In genomic region chr6:53887318-53887717, GRCh38 we compare ENCODE assay signal across 2 cellular contexts.
TF ChIP-seq lines count a peak whose summit lies in the region.

No MANE protein-coding gene starts in this region.

TF ChIP-seq in GM23338, 12 proteins besides CTCF, POLR2A, EP300 and RAD21:
- no peak for TF ChIP-seq STAT1 (IDR thresholded peaks at IDR 0.05; ENCODE audit: unreplicated experiment)
- TF ChIP-seq ZNF114 (CRISPR knock-in tag; IDR thresholded peaks at IDR 0.05) = no peak
- TF ChIP-seq NANOG (IDR thresholded peaks at IDR 0.05; ENCODE audit: borderline replicate concordance) = no peak
- TF ChIP-seq ZNF331 (CRISPR knock-in tag; IDR thresholded peaks at IDR 0.05; ENCODE audit: low read depth) = no peak
- TF ChIP-seq CREB1 (CRISPR knock-in tag; IDR thresholded peaks at IDR 0.05; ENCODE audit: low read depth) = no peak
- no peak for TF ChIP-seq EZH2 (IDR thresholded peaks at IDR 0.05; ENCODE audit: low read depth, unreplicated experiment)
- no peak for TF ChIP-seq ZNF462 (CRISPR knock-in tag; IDR thresholded peaks at IDR 0.05)
- no peak for TF ChIP-seq EZH2phosphoT487 (IDR thresholded peaks at IDR 0.05; ENCODE audit: unreplicated experiment)
- no peak for TF ChIP-seq POLR2AphosphoS5 (IDR thresholded peaks at IDR 0.05; ENCODE audit: low read depth)
- TF ChIP-seq JUNB (IDR thresholded peaks at IDR 0.05; ENCODE audit: unreplicated experiment) = no peak
- no peak for TF ChIP-seq REST (IDR thresholded peaks at IDR 0.05; ENCODE audit: unreplicated experiment)

TF ChIP-seq in H1, 55 proteins besides CTCF, POLR2A, EP300 and RAD21:
- no peak for TF ChIP-seq SIX5 (IDR thresholded peaks at IDR 0.05; ENCODE audit: low read depth, low read length)
- TF ChIP-seq JUND (IDR thresholded peaks at IDR 0.05; ENCODE audit: low read length) = no peak
- TF ChIP-seq KDM5A (IDR thresholded peaks at IDR 0.05; ENCODE audit: low read length) = no peak
- TF ChIP-seq CHD7 (IDR thresholded peaks at IDR 0.05; ENCODE audit: insufficient replicate concordance, low read length) = no peak
- TF ChIP-seq SP2 (IDR thresholded peaks at IDR 0.05; ENCODE audit: low read length) = no peak
- TF ChIP-seq TEAD4 (IDR thresholded peaks at IDR 0.05; ENCODE audit: low read depth, low read length) = no peak
- TF ChIP-seq PHF8 (conservative IDR thresholded peaks at IDR 0.05; ENCODE audit: low read depth, low read length) = no peak
- no peak for TF ChIP-seq SRF (IDR thresholded peaks at IDR 0.05; ENCODE audit: low read depth, low read length)
- no peak for TF ChIP-seq E2F6 (IDR thresholded peaks at IDR 0.05)
- TF ChIP-seq GABPA (IDR thresholded peaks at IDR 0.05; ENCODE audit: borderline replicate concordance, insufficient read depth, low read length) = no peak
- TF ChIP-seq CBX5 (IDR thresholded peaks at IDR 0.05; ENCODE audit: low read depth, low read length) = no peak
- no peak for TF ChIP-seq KDM1A (IDR thresholded peaks at IDR 0.05; ENCODE audit: borderline replicate concordance, low read length)
- TF ChIP-seq TAF7 (optimal IDR thresholded peaks at IDR 0.05; ENCODE audit: borderline replicate concordance, low read depth, low read length) = no peak
- no peak for TF ChIP-seq GTF2F1 (IDR thresholded peaks at IDR 0.05; ENCODE audit: borderline replicate concordance, low read depth, low read length)
- TF ChIP-seq YY1 (IDR thresholded peaks at IDR 0.05; ENCODE audit: low read depth, low read length) = no peak
- TF ChIP-seq RXRA (IDR thresholded peaks at IDR 0.05; ENCODE audit: insufficient read depth, low read depth, low read length) = no peak
- TF ChIP-seq SP1 (IDR thresholded peaks at IDR 0.05; ENCODE audit: low read depth, low read length) = no peak
